Comparison of ENCODE assay signal across 4 cellular contexts in the genomic region with DNA sequence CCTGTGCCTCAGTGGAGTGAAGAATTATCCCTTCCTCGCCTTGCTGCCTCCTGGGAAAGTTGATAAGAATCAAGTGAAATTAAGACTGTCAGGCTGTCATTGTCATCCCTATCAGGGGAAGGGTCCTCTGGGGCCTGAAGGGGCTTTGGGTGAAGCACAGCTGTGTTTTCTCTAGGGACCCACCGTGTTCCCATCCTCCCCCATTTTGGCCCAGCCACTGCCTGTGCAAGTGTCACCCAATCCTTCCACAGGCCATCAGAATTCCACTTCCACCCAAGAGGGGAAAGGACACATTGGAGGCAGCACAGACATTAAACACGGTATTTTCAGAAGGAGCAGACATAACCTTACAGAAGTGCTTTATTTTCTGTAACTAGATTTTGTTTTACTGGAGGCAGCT. TPM values are rescaled to one million over a fixed set of nuclear protein-coding genes. Genes with fewer than 3 reads are reported as not detected.
"Had no signal": no experiment of that assay in that cellular context is flagged by ENCODE, and none has a peak within 500 bp of the region (broad histone marks: within the 10 kb centered on the region; RNA-seq: fewer than 3 reads in every experiment).

No MANE protein-coding gene starts in this region.

RNA-seq across cellular contexts. Expression of gene GOLGA8K, which starts 59.2 kb away (rescaled TPM):
- total RNA-seq: MCF 10A, OCI-LY7, PC-9, Right ventricle myocardium inferior had no signal
